In the genomic region with DNA sequence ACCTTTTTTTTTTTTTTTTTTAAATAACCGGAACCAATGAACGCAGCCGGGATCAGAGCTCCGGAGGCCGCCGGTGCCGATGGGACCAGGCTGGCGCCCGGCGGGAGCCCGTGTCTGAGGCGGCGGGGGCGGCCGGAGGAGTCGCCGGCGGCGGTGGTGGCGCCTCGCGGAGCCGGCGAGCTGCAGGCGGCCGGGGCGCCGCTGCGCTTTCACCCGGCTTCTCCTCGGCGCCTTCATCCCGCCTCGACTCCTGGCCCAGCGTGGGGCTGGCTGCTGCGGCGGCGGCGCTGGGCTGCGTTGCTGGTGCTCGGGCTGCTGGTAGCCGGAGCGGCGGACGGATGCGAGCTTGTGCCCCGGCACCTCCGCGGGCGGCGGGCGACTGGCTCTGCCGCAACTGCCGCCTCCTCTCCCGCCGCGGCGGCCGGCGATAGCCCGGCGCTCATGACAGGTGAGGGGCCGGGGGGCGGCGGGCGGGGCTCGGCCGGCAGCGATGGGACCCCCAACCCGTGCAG, we compare ENCODE assay signal across 8 cellular contexts. TPM values are rescaled to one million over a fixed set of nuclear protein-coding genes. Genes with fewer than 3 reads are reported as not detected.
DNase-seq lines count a peak whose midpoint lies in the region; ATAC-seq and TF ChIP-seq lines count a peak whose summit lies in the region.

No MANE protein-coding gene starts in this region.

- peak overlapping the region; percentile 83 for H3K27ac ChIP-seq in rectal smooth muscle tissue (ENCODE audit: low read depth, low read length)

- TF ChIP-seq CTCF in CD14-positive monocyte (IDR thresholded peaks at IDR 0.05), result no peak

- peak overlapping the region; percentile 97 for H3K4me3 ChIP-seq in rectal smooth muscle tissue (ENCODE audit: low read length)

- no peaks in the 10 kb centered on the region for H3K27me3 ChIP-seq in rectal smooth muscle tissue (ENCODE audit: control insufficient read depth, insufficient read depth, low read length)

- no peak overlapping the region for H3K9ac ChIP-seq in rectal smooth muscle tissue (ENCODE audit: low read length)

- no peaks in the 10 kb centered on the region for H3K36me3 ChIP-seq in rectal smooth muscle tissue (ENCODE audit: control insufficient read depth, insufficient read depth, low read length)

- H3K27ac Mint-ChIP-seq in CD14-positive monocyte, result peak overlapping the region; percentile 50 to 95 (median 91)
- peak overlapping the region; percentile 87 for H3K27ac Mint-ChIP-seq in activated naive CD8-positive, alpha-beta T cell treated with anti-CD3 and anti-CD28 coated beads, Interleukin-2, amount 50 U/mL, for 24 hours

- ATAC-seq in GM19397 (IDR thresholded peaks at IDR 0.05; ENCODE audit: unreplicated experiment) (peak; percentile 29), HG03442 (IDR thresholded peaks at IDR 0.05; ENCODE audit: unreplicated experiment) (peak; percentile 21), SK-N-SH treated with all-trans-retinoic acid at 6 μM for 48 hours (peak; percentile 6), left ventricle myocardium superior (peak; percentile 41)
- ATAC-seq in activated naive CD8-positive, alpha-beta T cell treated with anti-CD3 and anti-CD28 coated beads, Interleukin-2, amount 50 U/mL, for 24 hours, result peak; percentile 8

- H3K27me3 Mint-ChIP-seq in CD14-positive monocyte (ENCODE audit: low read depth in 3 of 3), result no peaks in the 10 kb centered on the region
- H3K27me3 Mint-ChIP-seq in activated naive CD8-positive, alpha-beta T cell treated with anti-CD3 and anti-CD28 coated beads, Interleukin-2, amount 50 U/mL, for 24 hours, result no peaks in the 10 kb centered on the region

- no peak for DNase-seq in CD14-positive monocyte (ENCODE audit: low spot score)
- peak; percentile 54 for DNase-seq in activated naive CD8-positive, alpha-beta T cell treated with anti-CD3 and anti-CD28 coated beads, Interleukin-2, amount 50 U/mL, for 24 hours
- peak; percentile 77 for DNase-seq in left ventricle myocardium superior
- DNase-seq in NCI-H510A treated with DMSO at 0.1 percent for 48 hours (lab: John Stamatoyannopoulos, UW), result no peak

- H3K9me3 Mint-ChIP-seq in CD14-positive monocyte, result no peaks in the 10 kb centered on the region
- H3K9me3 Mint-ChIP-seq in activated naive CD8-positive, alpha-beta T cell treated with anti-CD3 and anti-CD28 coated beads, Interleukin-2, amount 50 U/mL, for 24 hours, result no peaks in the 10 kb centered on the region

- intact Hi-C loops in CD14-positive monocyte (cut with micrococcal nuclease) (no loop called here), left ventricle myocardium superior (cut with micrococcal nuclease) (no loop called here)

- H3K4me1 Mint-ChIP-seq in CD14-positive monocyte, result peaks cover 53% of the 10 kb centered on the region
- peaks cover 70% of the 10 kb centered on the region for H3K4me1 Mint-ChIP-seq in activated naive CD8-positive, alpha-beta T cell treated with anti-CD3 and anti-CD28 coated beads, Interleukin-2, amount 50 U/mL, for 24 hours

- peaks cover 13% of the 10 kb centered on the region for H3K4me1 ChIP-seq in rectal smooth muscle tissue (ENCODE audit: control insufficient read depth, insufficient read depth, low read length)

- peak overlapping the region; percentile 97 to 100 for H3K4me3 Mint-ChIP-seq in CD14-positive monocyte
- H3K4me3 Mint-ChIP-seq in activated naive CD8-positive, alpha-beta T cell treated with anti-CD3 and anti-CD28 coated beads, Interleukin-2, amount 50 U/mL, for 24 hours, result peak overlapping the region; percentile 92

- H3K36me3 Mint-ChIP-seq in CD14-positive monocyte, result no peaks in the 10 kb centered on the region
- no peaks in the 10 kb centered on the region for H3K36me3 Mint-ChIP-seq in activated naive CD8-positive, alpha-beta T cell treated with anti-CD3 and anti-CD28 coated beads, Interleukin-2, amount 50 U/mL, for 24 hours (ENCODE audit: low read depth)

TF ChIP-seq in SK-N-SH treated with all-trans-retinoic acid at 6 μM for 48 hours, 23 proteins besides CTCF, POLR2A, EP300 and RAD21:
- TF ChIP-seq, protein P1, sequence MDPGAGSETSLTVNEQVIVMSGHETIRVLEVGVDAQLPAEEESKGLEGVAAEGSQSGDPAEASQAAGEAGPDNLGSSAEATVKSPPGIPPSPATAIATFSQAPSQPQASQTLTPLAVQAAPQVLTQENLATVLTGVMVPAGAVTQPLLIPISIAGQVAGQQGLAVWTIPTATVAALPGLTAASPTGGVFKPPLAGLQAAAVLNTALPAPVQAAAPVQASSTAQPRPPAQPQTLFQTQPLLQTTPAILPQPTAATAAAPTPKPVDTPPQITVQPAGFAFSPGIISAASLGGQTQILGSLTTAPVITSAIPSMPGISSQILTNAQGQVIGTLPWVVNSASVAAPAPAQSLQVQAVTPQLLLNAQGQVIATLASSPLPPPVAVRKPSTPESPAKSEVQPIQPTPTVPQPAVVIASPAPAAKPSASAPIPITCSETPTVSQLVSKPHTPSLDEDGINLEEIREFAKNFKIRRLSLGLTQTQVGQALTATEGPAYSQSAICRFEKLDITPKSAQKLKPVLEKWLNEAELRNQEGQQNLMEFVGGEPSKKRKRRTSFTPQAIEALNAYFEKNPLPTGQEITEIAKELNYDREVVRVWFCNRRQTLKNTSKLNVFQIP (CRISPR knock-in tag; IDR thresholded peaks at IDR 0.05; ENCODE audit: borderline replicate concordance, low read depth), result no peak
- TF ChIP-seq, protein P2, sequence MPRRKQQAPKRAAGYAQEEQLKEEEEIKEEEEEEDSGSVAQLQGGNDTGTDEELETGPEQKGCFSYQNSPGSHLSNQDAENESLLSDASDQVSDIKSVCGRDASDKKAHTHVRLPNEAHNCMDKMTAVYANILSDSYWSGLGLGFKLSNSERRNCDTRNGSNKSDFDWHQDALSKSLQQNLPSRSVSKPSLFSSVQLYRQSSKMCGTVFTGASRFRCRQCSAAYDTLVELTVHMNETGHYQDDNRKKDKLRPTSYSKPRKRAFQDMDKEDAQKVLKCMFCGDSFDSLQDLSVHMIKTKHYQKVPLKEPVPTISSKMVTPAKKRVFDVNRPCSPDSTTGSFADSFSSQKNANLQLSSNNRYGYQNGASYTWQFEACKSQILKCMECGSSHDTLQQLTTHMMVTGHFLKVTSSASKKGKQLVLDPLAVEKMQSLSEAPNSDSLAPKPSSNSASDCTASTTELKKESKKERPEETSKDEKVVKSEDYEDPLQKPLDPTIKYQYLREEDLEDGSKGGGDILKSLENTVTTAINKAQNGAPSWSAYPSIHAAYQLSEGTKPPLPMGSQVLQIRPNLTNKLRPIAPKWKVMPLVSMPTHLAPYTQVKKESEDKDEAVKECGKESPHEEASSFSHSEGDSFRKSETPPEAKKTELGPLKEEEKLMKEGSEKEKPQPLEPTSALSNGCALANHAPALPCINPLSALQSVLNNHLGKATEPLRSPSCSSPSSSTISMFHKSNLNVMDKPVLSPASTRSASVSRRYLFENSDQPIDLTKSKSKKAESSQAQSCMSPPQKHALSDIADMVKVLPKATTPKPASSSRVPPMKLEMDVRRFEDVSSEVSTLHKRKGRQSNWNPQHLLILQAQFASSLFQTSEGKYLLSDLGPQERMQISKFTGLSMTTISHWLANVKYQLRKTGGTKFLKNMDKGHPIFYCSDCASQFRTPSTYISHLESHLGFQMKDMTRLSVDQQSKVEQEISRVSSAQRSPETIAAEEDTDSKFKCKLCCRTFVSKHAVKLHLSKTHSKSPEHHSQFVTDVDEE (CRISPR knock-in tag; IDR thresholded peaks at IDR 0.05), result no peak
- no peak for TF ChIP-seq ARNTL (CRISPR knock-in tag; IDR thresholded peaks at IDR 0.05; ENCODE audit: borderline replicate concordance, low read depth)
- TF ChIP-seq CSDC2 (CRISPR knock-in tag; IDR thresholded peaks at IDR 0.05), result no peak
- TF ChIP-seq TOX (CRISPR knock-in tag; IDR thresholded peaks at IDR 0.05; ENCODE audit: borderline replicate concordance), result no peak
- no peak for TF ChIP-seq CREB5 (CRISPR knock-in tag; IDR thresholded peaks at IDR 0.05; ENCODE audit: low read depth)
- no peak for TF ChIP-seq OSR1 (CRISPR knock-in tag; IDR thresholded peaks at IDR 0.05)
- no peak for TF ChIP-seq TCF4 (CRISPR knock-in tag; IDR thresholded peaks at IDR 0.05; ENCODE audit: borderline replicate concordance)
- no peak for TF ChIP-seq ISL1 (CRISPR knock-in tag; IDR thresholded peaks at IDR 0.05)
- TF ChIP-seq ZNF70 (CRISPR knock-in tag; IDR thresholded peaks at IDR 0.05), result no peak
- TF ChIP-seq ZFP30 (CRISPR knock-in tag; IDR thresholded peaks at IDR 0.05), result no peak
- no peak for TF ChIP-seq ZNF8 (CRISPR knock-in tag; IDR thresholded peaks at IDR 0.05)
- no peak for TF ChIP-seq GLIS3 (CRISPR knock-in tag; IDR thresholded peaks at IDR 0.05)
- no peak for TF ChIP-seq ESRRG (CRISPR knock-in tag; IDR thresholded peaks at IDR 0.05)

RNA-seq across cellular contexts. Expression of gene STIM2, which starts 0.3 kb away (rescaled TPM):
- 1 to 10 TPM; 8.6 to 8.8 TPM for polyA plus RNA-seq in CD14-positive monocyte
- 12.5 TPM for total RNA-seq in left ventricle myocardium superior

Comparison
In these comparisons a context has a peak if more than half of its experiments do, and no peak if none do; other contexts are left out.
1. DNase-seq: peak in activated naive CD8-positive, alpha-beta T cell treated with anti-CD3 and anti-CD28 coated beads, Interleukin-2, amount 50 U/mL, for 24 hours (single experiment) and left ventricle myocardium superior (single experiment); none in CD14-positive monocyte (single experiment) and NCI-H510A treated with DMSO at 0.1 percent for 48 hours (single experiment).
2. Peak in every context shown above with its lines, with median percentiles within 50 percentile points of each other: ATAC-seq.